ENCODE assay signal across 9 cellular contexts in genomic region chr12:19223018-19223417, GRCh38.
A peak's percentile ranks its signal among the peaks of the same experiment; 100 is the strongest.
DNase-seq lines count a peak whose midpoint lies in the region; ATAC-seq and TF ChIP-seq lines count a peak whose summit lies in the region.
"Had no signal": no experiment of that assay in that cellular context is flagged by ENCODE, and none has a peak within 500 bp of the region (broad histone marks: within the 10 kb centered on the region; RNA-seq: fewer than 3 reads in every experiment).

No MANE protein-coding gene starts in this region.

- peaks cover 21% of the 10 kb centered on the region for H3K4me1 ChIP-seq in GM23338 (ENCODE audit: insufficient read depth)

- no peak overlapping the region for H3K4me3 ChIP-seq in GM23338

- TF ChIP-seq CTCF in GM23338 (conservative IDR thresholded peaks at IDR 0.05; ENCODE audit: low read depth in 2 of 2) (peak in 1 of 2 experiments; percentile 35; a peak in 1 of 4 replicates), osteocyte (IDR thresholded peaks at IDR 0.05) (peak; percentile 40), GM13977 (IDR thresholded peaks at IDR 0.05; ENCODE audit: extremely low read depth, insufficient read depth, missing control alignments) (no peak)

- peaks cover 97% of the 10 kb centered on the region for H3K79me2 ChIP-seq in GM23338 (replicated peaks; ENCODE audit: insufficient read depth)

- H3K27me3 ChIP-seq in GM23338 (ENCODE audit: insufficient read depth), result no peaks in the 10 kb centered on the region

- H3K4me3 Mint-ChIP-seq in GM23338 (no peak overlapping the region), osteocyte (ENCODE audit: unreplicated experiment) (no peak overlapping the region)
- H3K4me3 Mint-ChIP-seq: activated T-cell treated with anti-CD3 and anti-CD28 coated beads, Interleukin-2, amount 50 U/mL, for 4 hours had no signal

- in situ Hi-C loops in GM13977 (cut with MboI; ENCODE audit: low pct_unique_long_range_greater_than_20kb, low sequenced_read_pairs, unreplicated experiment), result no loop called here

- ATAC-seq in GM23338 (no peak), GM21367 (IDR thresholded peaks at IDR 0.05; ENCODE audit: unreplicated experiment) (no peak), GM21528 (IDR thresholded peaks at IDR 0.05; ENCODE audit: low FRiP score, unreplicated experiment) (no peak), GM21529 (IDR thresholded peaks at IDR 0.05; ENCODE audit: unreplicated experiment) (no peak)
- ATAC-seq: activated T-cell treated with anti-CD3 and anti-CD28 coated beads, Interleukin-2, amount 50 U/mL, for 4 hours had no signal

- H3K27ac Mint-ChIP-seq in GM23338 (0 out of 2 replicates have a peak overlapping the region, but pooled peaks have one; percentile 49), osteocyte (ENCODE audit: unreplicated experiment) (peak overlapping the region; percentile 72)

- no peak overlapping the region for H3K27ac ChIP-seq in GM23338 (ENCODE audit: low read depth)

- H3K9me3 Mint-ChIP-seq in GM23338 (no peaks in the 10 kb centered on the region), osteocyte (ENCODE audit: unreplicated experiment) (peaks cover 13% of the 10 kb centered on the region)
- H3K9me3 Mint-ChIP-seq: activated T-cell treated with anti-CD3 and anti-CD28 coated beads, Interleukin-2, amount 50 U/mL, for 4 hours had no signal

- H3K27me3 Mint-ChIP-seq in GM23338 (ENCODE audit: insufficient read depth, low read depth, poor library complexity), result no peaks in the 10 kb centered on the region
- no peaks in the 10 kb centered on the region for H3K27me3 Mint-ChIP-seq in osteocyte (ENCODE audit: unreplicated experiment)

- peak; percentile 27 for DNase-seq in GM23338 (ENCODE audit: low spot score)
- peak; percentile 59 for DNase-seq in NCI-H2029 (lab: John Stamatoyannopoulos, UW)
- peak; percentile 51 for DNase-seq in cerebellum (ENCODE audit: low spot score)
- no peak for DNase-seq in osteocyte (ENCODE audit: extremely low spot score, unreplicated experiment)
- DNase-seq in GM13977 (ENCODE audit: low spot score), result no peak
- DNase-seq: activated T-cell treated with anti-CD3 and anti-CD28 coated beads, Interleukin-2, amount 50 U/mL, for 4 hours had no signal

- H3K36me3 ChIP-seq in GM23338 (ENCODE audit: insufficient read depth), result no peaks in the 10 kb centered on the region

- H3F3A ChIP-seq in GM23338 (replicated peaks; ENCODE audit: low read depth), result no peaks in the 10 kb centered on the region

- H3K4me2 ChIP-seq in GM23338, result no peak overlapping the region

- H3K36me3 Mint-ChIP-seq in GM23338 (ENCODE audit: low read depth) (peaks cover 1% of the 10 kb centered on the region), osteocyte (ENCODE audit: unreplicated experiment) (peaks cover 3% of the 10 kb centered on the region)

- H4K20me1 ChIP-seq in GM23338 (replicated peaks; ENCODE audit: insufficient read depth), result peaks cover 4% of the 10 kb centered on the region; the same call in 1 of the 2 replicates

- H3K4me1 Mint-ChIP-seq in GM23338 (peaks cover 45% of the 10 kb centered on the region), osteocyte (ENCODE audit: unreplicated experiment) (peaks cover 49% of the 10 kb centered on the region)

- H3K9me2 ChIP-seq in GM23338 (ENCODE audit: insufficient read depth), result no peaks in the 10 kb centered on the region

- no peak overlapping the region for H2AFZ ChIP-seq in GM23338

TF ChIP-seq in GM23338, 12 proteins besides CTCF, POLR2A, EP300 and RAD21 (continues in another document):
- TF ChIP-seq JUNB (IDR thresholded peaks at IDR 0.05; ENCODE audit: unreplicated experiment) (no peak), ZNF462 (CRISPR knock-in tag; IDR thresholded peaks at IDR 0.05) (no peak), STAT1 (IDR thresholded peaks at IDR 0.05; ENCODE audit: unreplicated experiment) (no peak), REST (IDR thresholded peaks at IDR 0.05; ENCODE audit: unreplicated experiment) (no peak), CREB1 (CRISPR knock-in tag; IDR thresholded peaks at IDR 0.05; ENCODE audit: low read depth) (no peak), EZH2phosphoT487 (IDR thresholded peaks at IDR 0.05; ENCODE audit: unreplicated experiment) (no peak), POLR2AphosphoS5 (IDR thresholded peaks at IDR 0.05; ENCODE audit: low read depth) (no peak), ZNF331 (CRISPR knock-in tag; IDR thresholded peaks at IDR 0.05; ENCODE audit: low read depth) (no peak), ZNF114 (CRISPR knock-in tag; IDR thresholded peaks at IDR 0.05) (no peak), NANOG (IDR thresholded peaks at IDR 0.05; ENCODE audit: borderline replicate concordance) (no peak)

Comparison
In these comparisons a context has a peak if more than half of its experiments do, and no peak if none do; other contexts are left out.
1. DNase-seq: peak in GM23338 (single experiment), NCI-H2029 (single experiment) and cerebellum (single experiment); none in osteocyte (single experiment) and GM13977 (single experiment).